Comparison of ENCODE assay signal across 8 cellular contexts in genomic region chr1:42682739-42683529, GRCh38.
DNase-seq lines count a peak whose midpoint lies in the region; ATAC-seq and TF ChIP-seq lines count a peak whose summit lies in the region.

No MANE protein-coding gene starts in this region.

- H3K4me3 ChIP-seq in GM12864 (ENCODE audit: low read depth, low read length) = peak overlapping the region; percentile 63
- peak overlapping the region; percentile 85 for H3K4me3 ChIP-seq in WI38 (ENCODE audit: low read depth, low read length)
- H3K4me3 ChIP-seq in cardiac fibroblast (replicated peaks in 1 of 2; ENCODE audit: low read depth in 2 of 2, low read length in 2 of 2) = peak overlapping the region; percentile 72 to 78

- DNase-seq in GM12864 (ENCODE audit: low read depth) = peak; percentile 57
- DNase-seq in HCEC 1CT = peak; percentile 65
- DNase-seq in MV-4-11 (lab: John Stamatoyannopoulos, UW) = peak; percentile 54
- DNase-seq in cardiac fibroblast (ENCODE audit: low read depth in 2 of 2) = peak; percentile 56 to 79
- peak; percentile 77 for DNase-seq in iris pigment epithelial cell (ENCODE audit: low read depth)
- peak; percentile 62 for DNase-seq in stimulated activated CD4-positive, alpha-beta T cell treated with anti-CD3 and anti-CD28 coated beads, Interleukin-12 subunit alpha, Interleukin-12 subunit beta, amount 100 ng/mL, for 4 hours

- no peak for ATAC-seq in GM18858 (IDR thresholded peaks at IDR 0.05; ENCODE audit: unreplicated experiment)

- TF ChIP-seq CTCF in GM12864 (IDR thresholded peaks at IDR 0.05; ENCODE audit: low read depth, low read length, missing control alignments) = no peak
- TF ChIP-seq CTCF in WI38 (IDR thresholded peaks at IDR 0.05; ENCODE audit: low read depth, low read length) = no peak
- no peak for TF ChIP-seq CTCF in cardiac fibroblast (IDR thresholded peaks at IDR 0.05; ENCODE audit: low read depth, low read length)
